ENCODE assay signal across 21 cellular contexts in the genomic region with DNA sequence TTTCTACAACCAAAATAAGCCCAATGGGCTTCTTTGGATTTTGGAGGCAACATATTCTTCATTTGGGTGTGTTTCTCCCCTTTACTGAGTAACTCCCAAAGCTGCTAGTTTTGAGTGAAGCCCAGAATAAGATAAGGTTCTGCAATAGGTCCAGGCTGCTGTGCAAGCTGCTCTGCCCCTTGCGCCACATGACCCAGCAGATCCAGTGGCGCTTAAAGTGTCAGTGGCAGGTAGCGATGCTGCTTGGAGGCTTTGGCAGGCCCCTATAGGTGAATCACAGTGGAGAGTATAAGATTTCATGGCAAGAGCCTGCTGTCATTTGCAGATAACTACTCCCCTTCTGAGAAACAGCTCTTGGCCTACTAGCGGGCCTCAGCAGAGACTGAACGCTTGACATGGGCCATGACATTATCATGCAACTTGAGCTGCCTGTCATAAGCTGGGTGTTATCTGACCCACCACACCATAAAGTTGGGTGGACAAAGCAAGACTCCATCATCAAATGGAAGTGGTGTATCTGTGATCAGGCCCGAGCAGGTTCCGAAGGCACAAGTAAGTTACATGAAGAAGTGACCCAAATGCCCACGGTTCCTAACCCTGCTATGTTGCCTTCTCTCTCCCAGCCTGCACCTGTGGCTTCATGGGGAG.
A peak's percentile ranks its signal among the peaks of the same experiment; 100 is the strongest.
DNase-seq lines count a peak whose midpoint lies in the region; ATAC-seq, FAIRE-seq and TF ChIP-seq lines count a peak whose summit lies in the region.
"Had no signal": no experiment of that assay in that cellular context is flagged by ENCODE, and none has a peak within 500 bp of the region (broad histone marks: within the 10 kb centered on the region; RNA-seq: fewer than 3 reads in every experiment).

No MANE protein-coding gene starts in this region.

- in situ Hi-C loops in IMR-90 (cut with MboI; ENCODE audit: low sequenced_read_pairs) (no loop called here), K562 (cut with MboI) (no loop called here)

- H4K20me1 ChIP-seq in IMR-90 (ENCODE audit: insufficient read depth, low read length): no peaks in the 10 kb centered on the region
- peaks cover 29% of the 10 kb centered on the region for H4K20me1 ChIP-seq in K562 (replicated peaks; ENCODE audit: control insufficient read depth, insufficient read depth, low read length)
- H4K20me1 ChIP-seq: BLaER1 had no signal

- no TSS peak for BruUV-seq in IMR-90 (replicated peaks; lab: Mats Ljungman, UMichigan)
- no TSS peak for BruUV-seq in K562 (replicated peaks; lab: Mats Ljungman, UMichigan)

- H3K14ac ChIP-seq in IMR-90 (replicated peaks; ENCODE audit: low read depth, low read length): no peak overlapping the region
- H3K14ac ChIP-seq in mesenchymal stem cell (ENCODE audit: low read length in 2 of 2): no peak overlapping the region

- H3K4me3 Mint-ChIP-seq in CD8-positive, alpha-beta memory T cell: no peak overlapping the region
- H3K4me3 Mint-ChIP-seq: B cell; CD4-positive, CD25-positive, alpha-beta regulatory T cell; CD8-positive, alpha-beta T cell; HFFc6 had no signal

- TF ChIP-seq CTCF in IMR-90 (conservative IDR thresholded peaks at IDR 0.05; ENCODE audit: low read depth, low read length) (no peak), K562 (IDR thresholded peaks at IDR 0.05 in 2 of 3, conservative IDR thresholded peaks at IDR 0.05 in 1 of 3; ENCODE audit: insufficient read depth in 2 of 3, low read depth in 1 of 3, low read length in 3 of 3) (0 out of 6 replicates have a peak, but pooled peaks of 2 of the 3 experiments have one; percentile 3 to 16)

- H3K9ac ChIP-seq in IMR-90 (ENCODE audit: low read depth, low read length) (no peak overlapping the region), K562 (ENCODE audit: insufficient read depth in 1 of 2, low read depth in 2 of 2, low read length in 2 of 2) (no peak overlapping the region), mesenchymal stem cell (ENCODE audit: low read length) (no peak overlapping the region)
- H3K9ac ChIP-seq: BLaER1 had no signal

- H3K27ac ChIP-seq in IMR-90 (ENCODE audit: insufficient read depth, low read length): no peak overlapping the region
- H3K27ac ChIP-seq in K562 (ENCODE audit: extremely low read depth, low read depth, low read length): no peak overlapping the region
- no peak overlapping the region for H3K27ac ChIP-seq in mesenchymal stem cell (ENCODE audit: low read length, poor library complexity, severe bottlenecking)
- no peak overlapping the region for H3K27ac ChIP-seq in CD8-positive, alpha-beta memory T cell (ENCODE audit: low read depth, low read length)
- H3K27ac ChIP-seq: 22Rv1, BLaER1, C4-2B had no signal

- intact Hi-C loops in IMR-90 (cut with micrococcal nuclease): no loop called here
- intact Hi-C loops in K562 (cut with micrococcal nuclease): no loop called here
- intact Hi-C loops in posterior cingulate gyrus (cut with DNase I): no loop called here

- peak; percentile 78; the same call in 1 of the 2 replicates for TF ChIP-seq EP300 in K562 (IDR thresholded peaks at IDR 0.05; ENCODE audit: low read length)

- no peak overlapping the region; the same call in 2 of the 3 replicates for H2BK15ac ChIP-seq in IMR-90 (ENCODE audit: low read depth, low read length)
- no peak overlapping the region for H2BK15ac ChIP-seq in mesenchymal stem cell (ENCODE audit: low read depth, poor library complexity, severe bottlenecking)

- H3K9me3 ChIP-seq in IMR-90 (ENCODE audit: control insufficient read depth, insufficient read depth, low read length) (no peaks in the 10 kb centered on the region), K562 (replicated peaks; ENCODE audit: control insufficient read depth, insufficient read depth, low read depth, low read length) (no peaks in the 10 kb centered on the region), mesenchymal stem cell (ENCODE audit: control insufficient read depth, low read length) (no peaks in the 10 kb centered on the region)
- no peaks in the 10 kb centered on the region for H3K9me3 ChIP-seq in CD8-positive, alpha-beta memory T cell (ENCODE audit: low read length)
- H3K9me3 ChIP-seq: BLaER1, HAP-1 had no signal

- DNase-seq in IMR-90 (no peak), K562 (ENCODE audit: extremely low read depth in 1 of 4, low spot score in 3 of 4) (peak; percentile 45 to 93 (median 68)), mesenchymal stem cell (no peak), D341Med (ENCODE audit: low spot score) (no peak), posterior cingulate gyrus (no peak)
- no peak for DNase-seq in CD8-positive, alpha-beta memory T cell
- DNase-seq: CD4-positive, CD25-positive, alpha-beta regulatory T cell; CD8-positive, alpha-beta T cell; DMS53; DMS79 treated with DMSO at 0.1 percent for 48 hours; GF-D8; GOT3; HFFc6 had no signal

- H3K36me3 Mint-ChIP-seq in CD8-positive, alpha-beta memory T cell: peaks cover 0 to 7% (median 0%) of the 10 kb centered on the region in 3 donors
- H3K36me3 Mint-ChIP-seq: CD8-positive, alpha-beta T cell had no signal

- H3K4ac ChIP-seq in IMR-90 (ENCODE audit: low read depth, low read length): no peak overlapping the region; the same call in 1 of the 2 replicates
- H3K4ac ChIP-seq in mesenchymal stem cell (ENCODE audit: low read depth in 1 of 2, low read length in 2 of 2): no peak overlapping the region

- no peak overlapping the region for H4K8ac ChIP-seq in IMR-90 (ENCODE audit: low read depth in 2 of 2, low read length in 2 of 2)
- no peak overlapping the region for H4K8ac ChIP-seq in mesenchymal stem cell (ENCODE audit: low read length)

- H3K9me3 Mint-ChIP-seq in CD8-positive, alpha-beta memory T cell: no peaks in the 10 kb centered on the region
- H3K9me3 Mint-ChIP-seq: CD8-positive, alpha-beta T cell; HFFc6 had no signal

- H3K9me1 ChIP-seq in IMR-90 (ENCODE audit: insufficient read depth, low read length) (no peaks in the 10 kb centered on the region), K562 (ENCODE audit: control insufficient read depth, insufficient read depth, low read length) (peaks cover 4% of the 10 kb centered on the region)

- H4K91ac ChIP-seq in IMR-90 (ENCODE audit: insufficient read depth, low read depth, low read length) (no peak overlapping the region), mesenchymal stem cell (ENCODE audit: low read length) (no peak overlapping the region)

- H3K4me3 ChIP-seq in IMR-90 (ENCODE audit: insufficient read depth, low read depth, low read length) (no peak overlapping the region), K562 (no peak overlapping the region), mesenchymal stem cell (ENCODE audit: insufficient read depth in 1 of 2, low read depth in 1 of 2, low read length in 2 of 2) (no peak overlapping the region)
- no peak overlapping the region for H3K4me3 ChIP-seq in CD8-positive, alpha-beta memory T cell (ENCODE audit: low read length)
- H3K4me3 ChIP-seq: BLaER1, HAP-1 had no signal

- POLR2A ChIA-PET in IMR-90 (lab: Charles Lee; ENCODE audit: unreplicated experiment) (no interaction called here), K562 (lab: Yijun Ruan, JAX) (interaction anchor here (0.6 to 1.1 kb wide), 4 partner anchors 10 to 1066 kb away, joined by 3 read pairs; no protein-coding TSS in a partner anchor)
- POLR2A ChIA-PET in CD8-positive, alpha-beta memory T cell (lab: Charles Lee): no interaction called here

- no peak overlapping the region for H2BK5ac ChIP-seq in IMR-90 (ENCODE audit: low read depth, low read length, poor library complexity, severe bottlenecking)
- H2BK5ac ChIP-seq in mesenchymal stem cell (ENCODE audit: low read depth, low read length, poor library complexity, severe bottlenecking): no peak overlapping the region

- CTCF ChIA-PET in IMR-90 (lab: Yijun Ruan, JAX): no interaction called here
- CTCF ChIA-PET in K562 (lab: Yijun Ruan, JAX; ENCODE audit: low intra/inter-chr PET ratio): interaction anchor here (1.0 kb wide), 1 partner anchor 89 kb away, joined by 4 read pairs; a partner anchor contains a TSS
- CTCF ChIA-PET in CD8-positive, alpha-beta memory T cell (lab: Charles Lee): no interaction called here

- WGBS in IMR-90 (ENCODE audit: extremely low coverage in 2 of 2, insufficient read length in 1 of 2), 2 experiments: 94% methylated on average over 3 of the region's 8 CpGs; no CpG with 5 or more reads in 1 of the 2 experiments
- 2% methylated on average over 8 of the region's 8 CpGs for WGBS in K562 (ENCODE audit: insufficient coverage, low coverage, missing lambda C conversion rate)
- WGBS in mesenchymal stem cell: 100% methylated on average over 8 of the region's 8 CpGs

- no peak overlapping the region for H2BK20ac ChIP-seq in IMR-90 (ENCODE audit: low read depth, low read length)

- no peaks in the 10 kb centered on the region for H3K79me2 ChIP-seq in K562 (ENCODE audit: control insufficient read depth, insufficient read depth, low read length)

- H3K23ac ChIP-seq in IMR-90 (ENCODE audit: low read depth, low read length): no peak overlapping the region
- H3K23ac ChIP-seq in mesenchymal stem cell (ENCODE audit: low read length in 2 of 2): no peak overlapping the region

- H3K27me3 ChIP-seq in IMR-90 (ENCODE audit: control insufficient read depth, insufficient read depth, low read length): no peaks in the 10 kb centered on the region
- no peaks in the 10 kb centered on the region for H3K27me3 ChIP-seq in K562 (ENCODE audit: control insufficient read depth in 2 of 2, insufficient read depth in 2 of 2, low read length in 2 of 2)
- no peaks in the 10 kb centered on the region for H3K27me3 ChIP-seq in mesenchymal stem cell (ENCODE audit: control insufficient read depth in 1 of 2, insufficient read depth in 1 of 2, low read length in 2 of 2)
- H3K27me3 ChIP-seq in CD8-positive, alpha-beta memory T cell (ENCODE audit: insufficient read depth, low read length, poor library complexity, severe bottlenecking): no peaks in the 10 kb centered on the region
- H3K27me3 ChIP-seq: BLaER1 had no signal

- TF ChIP-seq RAD21 in IMR-90 (IDR thresholded peaks at IDR 0.05; ENCODE audit: low read length) (no peak), K562 (CRISPR knock-in tag; conservative IDR thresholded peaks at IDR 0.05 in 1 of 2, IDR thresholded peaks at IDR 0.05 in 1 of 2) (peak in 1 of 2 experiments; percentile 31; a peak in 2 of 4 replicates)

- H3K36me3 ChIP-seq in IMR-90 (ENCODE audit: control insufficient read depth, insufficient read depth, low read length) (no peaks in the 10 kb centered on the region), K562 (ENCODE audit: control insufficient read depth, insufficient read depth, low read length) (peaks cover 5% of the 10 kb centered on the region; the same call in 1 of the 3 replicates), mesenchymal stem cell (ENCODE audit: control insufficient read depth in 1 of 2, insufficient read depth in 2 of 2, low read depth in 1 of 2, low read length in 2 of 2) (peaks cover 0 to 9% of the 10 kb centered on the region in 2 experiments)
- no peaks in the 10 kb centered on the region for H3K36me3 ChIP-seq in CD8-positive, alpha-beta memory T cell (ENCODE audit: insufficient read depth, low read length)
- H3K36me3 ChIP-seq: HAP-1 had no signal

- no peak for TF ChIP-seq POLR2A in IMR-90 (IDR thresholded peaks at IDR 0.05; ENCODE audit: low read depth, low read length)
- no peak for TF ChIP-seq POLR2A in K562 (conservative IDR thresholded peaks at IDR 0.05)

- H3K79me1 ChIP-seq in IMR-90 (ENCODE audit: low read depth in 1 of 2, low read length in 2 of 2) (no peaks in the 10 kb centered on the region; a peak in 1 of 4 replicates), mesenchymal stem cell (replicated peaks; ENCODE audit: low read length, poor library complexity, severe bottlenecking) (no peaks in the 10 kb centered on the region)

- H4K5ac ChIP-seq in IMR-90 (ENCODE audit: low read depth, low read length): no peak overlapping the region

- ATAC-seq in IMR-90 (ENCODE audit: low read depth): no peak
- ATAC-seq in K562: peak; percentile 99
- ATAC-seq: CD8-positive, alpha-beta T cell had no signal

- H3K27ac Mint-ChIP-seq in CD8-positive, alpha-beta memory T cell: no peak overlapping the region
- H3K27ac Mint-ChIP-seq: B cell; CD4-positive, CD25-positive, alpha-beta regulatory T cell; CD8-positive, alpha-beta T cell had no signal

- H3K4me2 ChIP-seq in IMR-90 (ENCODE audit: low read depth, low read length) (no peak overlapping the region), K562 (ENCODE audit: insufficient read depth, low read length) (peak overlapping the region; percentile 22; the same call in 1 of the 2 replicates), mesenchymal stem cell (ENCODE audit: low read length, poor library complexity, severe bottlenecking) (no peak overlapping the region)
- H3K4me2 ChIP-seq: BLaER1 had no signal

- dilution Hi-C loops in IMR-90 (cut with HindIII; ENCODE audit: low sequenced_read_pairs, unreplicated experiment): no loop called here

- H3K18ac ChIP-seq in IMR-90 (ENCODE audit: low read depth, low read length) (no peak overlapping the region), mesenchymal stem cell (ENCODE audit: low read depth in 1 of 2, low read length in 2 of 2) (no peak overlapping the region)

- peak; percentile 99 for FAIRE-seq in K562 (lab: Jason Lieb, UNC)
- FAIRE-seq: A204.1, GM12892, H54 had no signal

- no peak overlapping the region for H2BK12ac ChIP-seq in mesenchymal stem cell (ENCODE audit: low read length in 2 of 2)

- H3K4me1 ChIP-seq in IMR-90 (ENCODE audit: control insufficient read depth, insufficient read depth, low read length) (peaks cover 3% of the 10 kb centered on the region; the same call in 1 of the 2 replicates), K562 (replicated peaks in 1 of 2; ENCODE audit: control insufficient read depth in 2 of 2, insufficient read depth in 2 of 2, low read length in 2 of 2) (peaks cover 10 to 14% of the 10 kb centered on the region in 2 experiments), mesenchymal stem cell (ENCODE audit: control insufficient read depth, insufficient read depth, low read depth, low read length) (peaks cover 15% of the 10 kb centered on the region)
- H3K4me1 ChIP-seq in CD8-positive, alpha-beta memory T cell (ENCODE audit: insufficient read depth, low read length): no peaks in the 10 kb centered on the region
- H3K4me1 ChIP-seq: BLaER1, HAP-1 had no signal

- peak overlapping the region; percentile 5 for H2AK9ac ChIP-seq in IMR-90 (replicated peaks; ENCODE audit: low read depth, low read length, poor library complexity)

- H2AFZ ChIP-seq in IMR-90 (replicated peaks; ENCODE audit: low read length, poor library complexity): no peak overlapping the region
- H2AFZ ChIP-seq in K562 (ENCODE audit: low read depth, low read length): no peak overlapping the region
- H2AFZ ChIP-seq in mesenchymal stem cell (ENCODE audit: low read depth, low read length): no peak overlapping the region

- H2AK5ac ChIP-seq in IMR-90 (ENCODE audit: low read depth, low read length): no peak overlapping the region
- peak overlapping the region; percentile 14 for H2AK5ac ChIP-seq in mesenchymal stem cell (ENCODE audit: low read length, severe bottlenecking)

- H3K27me3 Mint-ChIP-seq in CD8-positive, alpha-beta memory T cell: no peaks in the 10 kb centered on the region
- H3K27me3 Mint-ChIP-seq: B cell; CD4-positive, CD25-positive, alpha-beta regulatory T cell had no signal

- H2BK120ac ChIP-seq in IMR-90 (ENCODE audit: low read depth, low read length) (no peak overlapping the region), mesenchymal stem cell (ENCODE audit: low read depth, low read length) (no peak overlapping the region)

- H3K56ac ChIP-seq in IMR-90 (ENCODE audit: extremely low read depth, insufficient read depth, low read length): no peak overlapping the region

- H3K4me1 Mint-ChIP-seq in CD8-positive, alpha-beta memory T cell: no peaks in the 10 kb centered on the region
- H3K4me1 Mint-ChIP-seq: B cell had no signal

Comparison
In these comparisons a context has a peak if more than half of its experiments do, and no peak if none do; other contexts are left out.
1. DNase-seq: peak in K562 (4 of 4); none in IMR-90 (single experiment), mesenchymal stem cell (single experiment), D341Med (single experiment), posterior cingulate gyrus (0 of 10) and CD8-positive, alpha-beta memory T cell (0 of 5).